Comparison of ENCODE assay signal across 2 cellular contexts in genomic region chr6:150865406-150866146, GRCh38.
TF ChIP-seq lines count a peak whose summit lies in the region.

MTHFD1L (plus strand) TSS chr6:150865702; CDS start chr6:150865823, 121 bp downstream.

TF ChIP-seq in IMR-90, 13 proteins besides CTCF, POLR2A, EP300 and RAD21 (continued from another document):
- TF ChIP-seq RCOR1 (IDR thresholded peaks at IDR 0.05; ENCODE audit: insufficient replicate concordance, low read length): no peak
- no peak for TF ChIP-seq RFX5 (IDR thresholded peaks at IDR 0.05; ENCODE audit: low read depth, low read length)
- 0 out of 2 replicates have a peak, but pooled peaks have one; percentile 33 for TF ChIP-seq MXI1 (IDR thresholded peaks at IDR 0.05; ENCODE audit: borderline replicate concordance, low read depth, low read length)
- TF ChIP-seq USF2 (IDR thresholded peaks at IDR 0.05; ENCODE audit: low read depth, low read length): no peak
- no peak; the same call in none of the 2 replicates for TF ChIP-seq CHD1 (IDR thresholded peaks at IDR 0.05; ENCODE audit: low read depth, low read length)
- TF ChIP-seq MAFK (IDR thresholded peaks at IDR 0.05; ENCODE audit: low read depth, low read length): no peak
- peak; percentile 28; the same call in 1 of the 2 replicates for TF ChIP-seq SMC3 (IDR thresholded peaks at IDR 0.05; ENCODE audit: low read depth, low read length)
- no peak for TF ChIP-seq ELK1 (IDR thresholded peaks at IDR 0.05; ENCODE audit: borderline replicate concordance, low read depth, low read length)

TF ChIP-seq in SK-N-SH treated with all-trans-retinoic acid at 6 μM for 48 hours, 23 proteins besides CTCF, POLR2A, EP300 and RAD21:
- TF ChIP-seq TSHZ2 (CRISPR knock-in tag; IDR thresholded peaks at IDR 0.05) (peak; percentile 10; the same call in 1 of the 2 replicates), CSDC2 (CRISPR knock-in tag; IDR thresholded peaks at IDR 0.05) (no peak)
TF ChIP-seq in SK-N-SH treated with all-trans-retinoic acid at 6 μM for 48 hours: peak in this region for 1.
